Comparison of ENCODE assay signal across 16 cellular contexts in the genomic region with DNA sequence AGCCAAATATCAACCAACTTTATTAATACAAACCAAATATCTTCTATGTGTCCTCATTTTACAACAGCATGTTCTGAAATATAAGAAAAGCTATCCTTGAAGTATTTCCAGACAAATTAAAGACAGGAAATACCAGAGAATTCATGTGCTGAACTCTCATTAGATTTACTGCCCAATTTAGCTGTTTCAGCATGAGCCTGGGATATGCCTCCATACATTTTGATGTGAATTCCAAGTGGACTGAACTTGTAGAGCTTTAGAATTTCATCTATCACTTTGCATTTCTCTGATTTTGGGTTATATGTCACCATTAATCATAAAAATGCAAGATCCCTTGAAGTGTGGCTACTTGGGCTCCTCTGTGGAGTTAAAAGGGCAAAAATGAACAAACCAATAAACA.
"Had no signal": no experiment of that assay in that cellular context is flagged by ENCODE, and none has a peak within 500 bp of the region (broad histone marks: within the 10 kb centered on the region; RNA-seq: fewer than 3 reads in every experiment).

No MANE protein-coding gene starts in this region.

- H3K4me3 Mint-ChIP-seq: activated B cell treated with CpG ODN at 0.5 μM for 24 hours; activated CD4-positive, alpha-beta T cell treated with anti-CD3 and anti-CD28 coated beads, Interleukin-2, amount 10 ng/mL, durations not matched to agents 24 days and 14 days; stimulated activated effector memory CD8-positive, alpha-beta T cell treated with anti-CD3 and anti-CD28 coated beads, Interleukin-12 subunit alpha, Interleukin-12 subunit beta, amount 100 ng/mL, for 72 hours had no signal

- H3K36me3 ChIP-seq: brain microvascular endothelial cell, right atrium auricular region, tibial artery, uterus had no signal

- H3K27ac ChIP-seq: brain microvascular endothelial cell, dorsolateral prefrontal cortex, right atrium auricular region, tibial artery, uterus had no signal

- H3K9me3 Mint-ChIP-seq: activated B cell treated with CpG ODN at 0.5 μM for 24 hours; activated CD4-positive, alpha-beta T cell treated with anti-CD3 and anti-CD28 coated beads, Interleukin-2, amount 10 ng/mL, durations not matched to agents 24 days and 14 days; activated T-helper 2 cell treated with anti-CD3 and anti-CD28 coated beads, Interferon-gamma antibody, Interleukin-2, Interleukin-4, amounts not matched to agents 10 μg/mL and 5 μg/mL and 100 μg/mL, durations not matched to agents 14 hours and 24 hours and 36 hours; stimulated activated effector memory CD8-positive, alpha-beta T cell treated with anti-CD3 and anti-CD28 coated beads, Interleukin-12 subunit alpha, Interleukin-12 subunit beta, amount 100 ng/mL, for 72 hours had no signal

- H3K9me3 ChIP-seq: right atrium auricular region, tibial artery, uterus had no signal

- DNase-seq: activated B cell treated with CpG ODN at 0.5 μM for 24 hours; activated CD4-positive, alpha-beta T cell treated with anti-CD3 and anti-CD28 coated beads, Interleukin-2, amount 10 ng/mL, durations not matched to agents 24 days and 14 days; activated naive CD4-positive, alpha-beta T cell treated with anti-CD3 and anti-CD28 coated beads, Interleukin-2, amount 50 U/mL, for 16 hours; activated T-cell treated with anti-CD3 and anti-CD28 coated beads for 4 hours; amniotic stem cell; brain microvascular endothelial cell; cerebellar nuclear complex; dorsolateral prefrontal cortex; small intestine; T-helper 2 cell; tibial artery; uterus had no signal

- H3K4me1 ChIP-seq: right atrium auricular region, uterus had no signal

- H3K27me3 Mint-ChIP-seq: activated B cell treated with CpG ODN at 0.5 μM for 24 hours had no signal

- H3K27me3 ChIP-seq: brain microvascular endothelial cell, right atrium auricular region, tibial artery, uterus had no signal

- FAIRE-seq: small intestine, TTC549 had no signal

- H3K36me3 Mint-ChIP-seq: stimulated activated effector memory CD8-positive, alpha-beta T cell treated with anti-CD3 and anti-CD28 coated beads, Interleukin-12 subunit alpha, Interleukin-12 subunit beta, amount 100 ng/mL, for 72 hours had no signal

- H3K4me3 ChIP-seq: dorsolateral prefrontal cortex, right atrium auricular region, tibial artery, uterus had no signal

- H3K27ac Mint-ChIP-seq: activated B cell treated with CpG ODN at 0.5 μM for 24 hours; activated CD4-positive, alpha-beta T cell treated with anti-CD3 and anti-CD28 coated beads, Interleukin-2, amount 10 ng/mL, durations not matched to agents 24 days and 14 days; activated T-helper 2 cell treated with anti-CD3 and anti-CD28 coated beads, Interferon-gamma antibody, Interleukin-2, Interleukin-4, amounts not matched to agents 10 μg/mL and 5 μg/mL and 100 μg/mL, durations not matched to agents 14 hours and 24 hours and 36 hours; stimulated activated effector memory CD8-positive, alpha-beta T cell treated with anti-CD3 and anti-CD28 coated beads, Interleukin-12 subunit alpha, Interleukin-12 subunit beta, amount 100 ng/mL, for 72 hours had no signal
